Comparison of ENCODE assay signal across 8 cellular contexts in the genomic region with DNA sequence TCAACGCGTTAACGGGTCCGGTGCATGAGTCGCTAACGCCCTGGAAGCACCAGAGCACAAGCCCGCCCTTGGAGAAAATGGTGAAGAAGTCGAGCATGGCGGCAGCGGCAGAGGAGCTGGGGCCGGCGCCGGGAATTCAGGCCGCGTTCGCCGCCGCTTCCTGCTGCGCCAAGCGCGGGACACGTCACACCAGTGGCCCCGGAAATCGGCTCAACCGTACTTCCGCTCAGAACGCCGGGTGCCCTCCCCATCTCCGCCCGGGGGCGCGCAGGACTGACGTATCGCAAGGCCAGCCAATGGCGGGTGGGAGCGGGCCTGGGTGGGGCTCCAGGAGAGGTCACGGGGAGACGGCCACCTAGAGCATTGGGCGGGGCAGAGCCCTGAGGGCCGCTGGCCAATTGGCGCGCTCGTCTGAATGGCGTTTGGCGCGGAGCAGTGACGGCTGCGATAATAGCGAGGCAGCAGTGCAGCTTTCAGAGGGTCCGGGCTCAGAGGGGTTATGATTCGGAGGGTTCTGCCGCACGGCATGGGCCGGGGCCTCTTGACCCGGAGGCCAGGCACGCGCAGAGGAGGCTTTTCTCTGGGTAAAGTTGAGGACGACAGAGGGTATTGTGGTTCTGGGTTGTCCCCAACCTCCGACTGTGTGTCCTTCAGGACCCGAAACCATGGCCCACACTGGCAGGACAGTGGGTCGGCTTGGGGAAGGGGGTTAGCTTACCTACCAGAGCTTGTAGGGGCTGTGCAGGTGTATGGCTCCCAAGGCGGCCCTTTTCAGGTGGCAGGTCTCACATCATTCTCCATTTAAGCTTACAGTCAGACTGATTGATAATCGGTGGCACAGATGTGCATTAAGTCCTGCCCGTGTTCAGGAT. TPM values are rescaled to one million over a fixed set of nuclear protein-coding genes. Genes with fewer than 3 reads are reported as not detected.
DNase-seq lines count a peak whose midpoint lies in the region; ATAC-seq and TF ChIP-seq lines count a peak whose summit lies in the region.

Gene FOXRED1, plus strand, starts transcription at position 447 of the 872 bp plus-strand sequence. Its CDS starts 53 bp downstream, at position 500.
A gene with protein sequence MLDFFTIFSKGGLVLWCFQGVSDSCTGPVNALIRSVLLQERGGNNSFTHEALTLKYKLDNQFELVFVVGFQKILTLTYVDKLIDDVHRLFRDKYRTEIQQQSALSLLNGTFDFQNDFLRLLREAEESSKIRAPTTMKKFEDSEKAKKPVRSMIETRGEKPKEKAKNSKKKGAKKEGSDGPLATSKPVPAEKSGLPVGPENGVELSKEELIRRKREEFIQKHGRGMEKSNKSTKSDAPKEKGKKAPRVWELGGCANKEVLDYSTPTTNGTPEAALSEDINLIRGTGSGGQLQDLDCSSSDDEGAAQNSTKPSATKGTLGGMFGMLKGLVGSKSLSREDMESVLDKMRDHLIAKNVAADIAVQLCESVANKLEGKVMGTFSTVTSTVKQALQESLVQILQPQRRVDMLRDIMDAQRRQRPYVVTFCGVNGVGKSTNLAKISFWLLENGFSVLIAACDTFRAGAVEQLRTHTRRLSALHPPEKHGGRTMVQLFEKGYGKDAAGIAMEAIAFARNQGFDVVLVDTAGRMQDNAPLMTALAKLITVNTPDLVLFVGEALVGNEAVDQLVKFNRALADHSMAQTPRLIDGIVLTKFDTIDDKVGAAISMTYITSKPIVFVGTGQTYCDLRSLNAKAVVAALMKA (minus strand): TSS at position 188 of the 872 bp plus-strand sequence. CDS start 91 bp downstream, at position 97.

- CTCF ChIA-PET in CD8-positive, alpha-beta memory T cell (lab: Charles Lee): interaction anchor here (1.2 to 2.2 kb wide), 3 partner anchors 14 to 33 kb away, joined by 3 to 8 read pairs (median 3); partner anchors contain the start of gene TIRAP

- no peaks in the 10 kb centered on the region for H3K27me3 ChIP-seq in CD8-positive, alpha-beta memory T cell (ENCODE audit: insufficient read depth, low read length, poor library complexity, severe bottlenecking)
- H3K27me3 ChIP-seq in lung (ENCODE audit: control insufficient read depth, insufficient read depth): no peaks in the 10 kb centered on the region

- H3K4me3 Mint-ChIP-seq in CD8-positive, alpha-beta memory T cell: peak within 1 kb of the TSS; percentile 85 to 98 (median 96)

- no peaks in the 10 kb centered on the region for H3K27me3 Mint-ChIP-seq in CD8-positive, alpha-beta memory T cell

- H3K36me3 Mint-ChIP-seq in CD8-positive, alpha-beta memory T cell: peaks cover 8 to 70% (median 23%) of the 10 kb centered on the region in 3 donors

- peaks cover 42% of the 10 kb centered on the region for H3K36me3 ChIP-seq in CD8-positive, alpha-beta memory T cell (ENCODE audit: insufficient read depth, low read length)
- H3K36me3 ChIP-seq in lung (ENCODE audit: control insufficient read depth in 2 of 2, insufficient read depth in 2 of 2, low read length in 2 of 2): peaks cover 32 to 38% of the 10 kb centered on the region in 2 donors

- H3K9me3 Mint-ChIP-seq in CD8-positive, alpha-beta memory T cell: no peaks in the 10 kb centered on the region

- POLR2A ChIA-PET in CD8-positive, alpha-beta memory T cell (lab: Charles Lee): interaction anchor here (0.6 to 3.2 kb wide), 9 partner anchors 10 to 147 kb away, joined by 3 to 46 read pairs (median 3); partner anchors contain the start of genes FAM118B, RPUSD4, ST3GAL4 and TIRAP

- ATAC-seq in GM19468 (IDR thresholded peaks at IDR 0.05; ENCODE audit: extremely low read depth, unreplicated experiment) (peak; percentile 96), lung (ENCODE audit: insufficient read depth, low FRiP score) (peak; percentile 100)

- H3K9me3 ChIP-seq in CD8-positive, alpha-beta memory T cell (ENCODE audit: low read length): no peaks in the 10 kb centered on the region
- no peaks in the 10 kb centered on the region for H3K9me3 ChIP-seq in lung (ENCODE audit: control insufficient read depth in 2 of 2, insufficient read depth in 1 of 2, low read length in 1 of 2)

- whole genome bisulfite sequencing in lung, 2 donors: 0% methylated on average over 59 to 64 of the region's 64 CpGs

- peaks cover 23% of the 10 kb centered on the region for H3K4me1 ChIP-seq in CD8-positive, alpha-beta memory T cell (ENCODE audit: insufficient read depth, low read length)
- H3K4me1 ChIP-seq in lung (ENCODE audit: control insufficient read depth in 2 of 2, insufficient read depth in 2 of 2, low read length in 2 of 2): peaks cover 6% of the 10 kb centered on the region in 2 donors

- peak within 1 kb of the TSS; percentile 97 for H3K27ac ChIP-seq in CD8-positive, alpha-beta memory T cell (ENCODE audit: low read depth, low read length)
- H3K27ac ChIP-seq in lung (ENCODE audit: low read depth in 1 of 2, low read length in 1 of 2): peak within 1 kb of the TSS; percentile 91 to 97

- H3K27ac Mint-ChIP-seq in CD8-positive, alpha-beta memory T cell: peak within 1 kb of the TSS; percentile 92 to 100 (median 98)

- peaks cover 39 to 52% (median 48%) of the 10 kb centered on the region in 3 donors for H3K4me1 Mint-ChIP-seq in CD8-positive, alpha-beta memory T cell

- peak; percentile 100 for DNase-seq in CD8-positive, alpha-beta memory T cell
- DNase-seq in HS-5 (ENCODE audit: low read depth) (peak; percentile 88), lung (ENCODE audit: low spot score) (peak; percentile 100)
- peak; percentile 98 for DNase-seq in NK-92 treated with Interleukin-12 subunit alpha and Interleukin-12 subunit beta, amount 100 ng/mL, for 24 hours (lab: John Stamatoyannopoulos, UW)
- DNase-seq in activated CD8-positive, alpha-beta memory T cell treated with anti-CD3 and anti-CD28 coated beads for 24 hours: peak; percentile 100
- DNase-seq in effector CD4-positive, alpha-beta T cell: peak; percentile 100
- peak; percentile 99 to 100 (median 99) for DNase-seq in stimulated activated CD4-positive, alpha-beta T cell treated with anti-CD3 and anti-CD28 coated beads, TNF-alpha, amount 100 ng/mL, for 4 hours (ENCODE audit: low read depth in 3 of 3)

- TF ChIP-seq CTCF in lung (IDR thresholded peaks at IDR 0.05; ENCODE audit: control extremely low read depth, extremely low read depth): no peak

- peak within 1 kb of the TSS; percentile 99 for H3K4me3 ChIP-seq in CD8-positive, alpha-beta memory T cell (ENCODE audit: low read length)
- H3K4me3 ChIP-seq in lung: peak within 1 kb of the TSS; percentile 88

RNA-seq across cellular contexts. Expression of gene FOXRED1, which starts in this region (rescaled TPM):
- 10 to 100 TPM; 40.3 to 42.4 TPM for total RNA-seq in CD8-positive, alpha-beta memory T cell
- 16.3 TPM for polyA plus RNA-seq in CD8-positive, alpha-beta memory T cell
- 10 to 100 TPM; 18.0 to 28.4 TPM for total RNA-seq in lung
- polyA plus RNA-seq in lung: 10 to 100 TPM; 19.3 to 22.2 TPM

RNA-seq across cellular contexts. Expression of the second gene that starts in this region (rescaled TPM):
- total RNA-seq in CD8-positive, alpha-beta memory T cell: 100 to 1,000 TPM; 157 TPM
- 168 TPM for polyA plus RNA-seq in CD8-positive, alpha-beta memory T cell
- 100 to 1,000 TPM in 1 of 2 donors, 10 to 100 TPM in 1; 51.7 to 145 TPM for total RNA-seq in lung
- polyA plus RNA-seq in lung: 100 to 1,000 TPM in 1 of 2 donors, 10 to 100 TPM in 1; 57.5 to 107 TPM

Comparison
In these comparisons a context has a peak if more than half of its experiments do, and no peak if none do; other contexts are left out.
1. Peak in every context shown above with its lines: DNase-seq, ATAC-seq, H3K4me3 ChIP-seq and H3K27ac ChIP-seq.